1 cellular context compared by ENCODE assay signal in the genomic region with DNA sequence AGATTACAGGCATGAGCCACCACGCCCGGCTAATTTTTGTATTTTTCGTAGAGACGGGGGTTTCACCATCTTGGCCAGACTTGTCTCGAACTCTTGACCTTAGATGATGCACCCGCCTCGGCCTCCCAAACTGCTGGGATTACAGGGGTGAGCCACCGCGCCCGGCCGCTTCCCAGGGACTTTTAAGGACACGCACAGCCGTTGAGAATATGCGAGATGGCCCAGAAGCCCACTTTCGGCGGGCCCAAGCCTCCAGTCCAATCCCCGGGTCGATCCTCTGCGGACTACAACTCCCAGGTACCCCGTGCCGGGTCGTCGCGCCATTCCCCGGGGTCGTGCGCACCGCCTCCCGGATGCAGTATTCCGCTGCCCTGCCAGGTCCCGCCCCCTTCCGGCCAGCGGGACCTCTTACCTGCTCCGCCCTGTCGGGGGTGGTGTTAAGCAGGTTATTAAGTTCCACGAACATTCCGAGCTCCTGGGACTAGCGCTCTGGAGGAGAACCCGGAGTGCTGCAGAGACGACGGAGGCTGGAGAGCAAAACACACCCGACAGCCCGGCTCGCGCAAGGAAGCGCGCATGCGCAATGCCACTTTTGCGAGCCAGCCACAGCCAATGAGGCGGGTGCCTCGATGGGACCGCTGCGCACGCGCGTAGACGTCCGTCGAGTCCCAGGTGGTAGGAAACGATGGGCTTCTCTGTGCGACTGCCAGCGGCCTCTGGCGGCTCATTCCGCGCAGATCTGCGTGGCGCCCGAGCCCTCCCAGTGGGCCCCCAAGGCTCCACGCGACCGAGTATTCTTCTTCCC.
TF ChIP-seq lines count a peak whose summit lies in the region.

A gene with protein sequence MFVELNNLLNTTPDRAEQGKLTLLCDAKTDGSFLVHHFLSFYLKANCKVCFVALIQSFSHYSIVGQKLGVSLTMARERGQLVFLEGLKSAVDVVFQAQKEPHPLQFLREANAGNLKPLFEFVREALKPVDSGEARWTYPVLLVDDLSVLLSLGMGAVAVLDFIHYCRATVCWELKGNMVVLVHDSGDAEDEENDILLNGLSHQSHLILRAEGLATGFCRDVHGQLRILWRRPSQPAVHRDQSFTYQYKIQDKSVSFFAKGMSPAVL (minus strand): TSS at position 588 of the 805 bp plus-strand sequence. CDS start 122 bp downstream, at position 466.

TF ChIP-seq in HepG2, 621 proteins besides CTCF, POLR2A, EP300 and RAD21 (continued from another document and continues in another):
- TF ChIP-seq, protein P1, sequence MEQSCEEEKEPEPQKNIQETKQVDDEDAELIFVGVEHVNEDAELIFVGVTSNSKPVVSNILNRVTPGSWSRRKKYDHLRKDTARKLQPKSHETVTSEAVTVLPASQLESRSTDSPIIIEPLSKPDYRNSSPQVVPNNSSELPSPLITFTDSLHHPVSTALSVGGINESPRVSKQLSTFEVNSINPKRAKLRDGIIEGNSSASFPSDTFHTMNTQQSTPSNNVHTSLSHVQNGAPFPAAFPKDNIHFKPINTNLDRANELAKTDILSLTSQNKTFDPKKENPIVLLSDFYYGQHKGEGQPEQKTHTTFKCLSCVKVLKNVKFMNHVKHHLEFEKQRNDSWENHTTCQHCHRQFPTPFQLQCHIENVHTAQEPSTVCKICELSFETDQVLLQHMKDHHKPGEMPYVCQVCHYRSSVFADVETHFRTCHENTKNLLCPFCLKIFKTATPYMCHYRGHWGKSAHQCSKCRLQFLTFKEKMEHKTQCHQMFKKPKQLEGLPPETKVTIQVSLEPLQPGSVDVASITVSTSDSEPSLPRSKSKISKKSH (CRISPR knock-in tag; IDR thresholded peaks at IDR 0.05; ENCODE audit: borderline replicate concordance) = no peak
- TF ChIP-seq, protein P2, sequence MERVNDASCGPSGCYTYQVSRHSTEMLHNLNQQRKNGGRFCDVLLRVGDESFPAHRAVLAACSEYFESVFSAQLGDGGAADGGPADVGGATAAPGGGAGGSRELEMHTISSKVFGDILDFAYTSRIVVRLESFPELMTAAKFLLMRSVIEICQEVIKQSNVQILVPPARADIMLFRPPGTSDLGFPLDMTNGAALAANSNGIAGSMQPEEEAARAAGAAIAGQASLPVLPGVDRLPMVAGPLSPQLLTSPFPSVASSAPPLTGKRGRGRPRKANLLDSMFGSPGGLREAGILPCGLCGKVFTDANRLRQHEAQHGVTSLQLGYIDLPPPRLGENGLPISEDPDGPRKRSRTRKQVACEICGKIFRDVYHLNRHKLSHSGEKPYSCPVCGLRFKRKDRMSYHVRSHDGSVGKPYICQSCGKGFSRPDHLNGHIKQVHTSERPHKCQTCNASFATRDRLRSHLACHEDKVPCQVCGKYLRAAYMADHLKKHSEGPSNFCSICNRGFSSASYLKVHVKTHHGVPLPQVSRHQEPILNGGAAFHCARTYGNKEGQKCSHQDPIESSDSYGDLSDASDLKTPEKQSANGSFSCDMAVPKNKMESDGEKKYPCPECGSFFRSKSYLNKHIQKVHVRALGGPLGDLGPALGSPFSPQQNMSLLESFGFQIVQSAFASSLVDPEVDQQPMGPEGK (CRISPR knock-in tag; IDR thresholded peaks at IDR 0.05) = peak; percentile 45; the same call in 1 of the 2 replicates
- TF ChIP-seq, protein P3, sequence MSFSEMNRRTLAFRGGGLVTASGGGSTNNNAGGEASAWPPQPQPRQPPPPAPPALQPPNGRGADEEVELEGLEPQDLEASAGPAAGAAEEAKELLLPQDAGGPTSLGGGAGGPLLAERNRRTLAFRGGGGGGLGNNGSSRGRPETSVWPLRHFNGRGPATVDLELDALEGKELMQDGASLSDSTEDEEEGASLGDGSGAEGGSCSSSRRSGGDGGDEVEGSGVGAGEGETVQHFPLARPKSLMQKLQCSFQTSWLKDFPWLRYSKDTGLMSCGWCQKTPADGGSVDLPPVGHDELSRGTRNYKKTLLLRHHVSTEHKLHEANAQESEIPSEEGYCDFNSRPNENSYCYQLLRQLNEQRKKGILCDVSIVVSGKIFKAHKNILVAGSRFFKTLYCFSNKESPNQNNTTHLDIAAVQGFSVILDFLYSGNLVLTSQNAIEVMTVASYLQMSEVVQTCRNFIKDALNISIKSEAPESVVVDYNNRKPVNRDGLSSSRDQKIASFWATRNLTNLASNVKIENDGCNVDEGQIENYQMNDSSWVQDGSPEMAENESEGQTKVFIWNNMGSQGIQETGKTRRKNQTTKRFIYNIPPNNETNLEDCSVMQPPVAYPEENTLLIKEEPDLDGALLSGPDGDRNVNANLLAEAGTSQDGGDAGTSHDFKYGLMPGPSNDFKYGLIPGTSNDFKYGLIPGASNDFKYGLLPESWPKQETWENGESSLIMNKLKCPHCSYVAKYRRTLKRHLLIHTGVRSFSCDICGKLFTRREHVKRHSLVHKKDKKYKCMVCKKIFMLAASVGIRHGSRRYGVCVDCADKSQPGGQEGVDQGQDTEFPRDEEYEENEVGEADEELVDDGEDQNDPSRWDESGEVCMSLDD (CRISPR knock-in tag; IDR thresholded peaks at IDR 0.05; ENCODE audit: borderline replicate concordance) = no peak
- TF ChIP-seq ZNF770 (CRISPR knock-in tag; IDR thresholded peaks at IDR 0.05) (peak; percentile 37; the same call in 1 of the 2 replicates), NCOA1 (CRISPR knock-in tag; IDR thresholded peaks at IDR 0.05) (no peak), PPARG (CRISPR knock-in tag; conservative IDR thresholded peaks at IDR 0.05) (0 out of 2 replicates have a peak, but pooled peaks have one; percentile 50), SIX1 (CRISPR knock-in tag; IDR thresholded peaks at IDR 0.05; ENCODE audit: borderline replicate concordance) (no peak), MYPOP (CRISPR knock-in tag; IDR thresholded peaks at IDR 0.05) (0 out of 2 replicates have a peak, but pooled peaks have one; percentile 34), ZNF549 (CRISPR knock-in tag; IDR thresholded peaks at IDR 0.05) (no peak), RARG (CRISPR knock-in tag; IDR thresholded peaks at IDR 0.05; ENCODE audit: low read depth) (no peak), HHEX (CRISPR knock-in tag; IDR thresholded peaks at IDR 0.05) (no peak), NFYB (CRISPR knock-in tag; IDR thresholded peaks at IDR 0.05) (peak; percentile 76), ZNF431 (CRISPR knock-in tag; IDR thresholded peaks at IDR 0.05; ENCODE audit: borderline replicate concordance, low read depth) (peak; percentile 51; the same call in 1 of the 2 replicates), ZNF274 (CRISPR knock-in tag; IDR thresholded peaks at IDR 0.05) (peak; percentile 75; the same call in 1 of the 2 replicates), ZIK1 (CRISPR knock-in tag; IDR thresholded peaks at IDR 0.05; ENCODE audit: borderline replicate concordance, low read depth) (peak; percentile 77; the same call in 1 of the 2 replicates), ZKSCAN5 (CRISPR knock-in tag; IDR thresholded peaks at IDR 0.05) (no peak), SUZ12 (IDR thresholded peaks at IDR 0.05; ENCODE audit: low read depth, low read length) (peak; percentile 62; the same call in 1 of the 2 replicates), ZNF761 (CRISPR knock-in tag; conservative IDR thresholded peaks at IDR 0.05) (peak; percentile 75; the same call in 1 of the 2 replicates), NFYC (CRISPR knock-in tag; IDR thresholded peaks at IDR 0.05) (peak; percentile 76), ZFX (CRISPR knock-in tag; IDR thresholded peaks at IDR 0.05; ENCODE audit: low read depth) (peak; percentile 90), GATAD1 (CRISPR knock-in tag; IDR thresholded peaks at IDR 0.05) (peak; percentile 93), ARID3A (IDR thresholded peaks at IDR 0.05; ENCODE audit: low read depth, low read length) (no peak), MIER2 (CRISPR knock-in tag; IDR thresholded peaks at IDR 0.05) (no peak; the same call in 1 of the 2 replicates), HOXA5 (CRISPR knock-in tag; IDR thresholded peaks at IDR 0.05) (no peak), ZNF317 (CRISPR knock-in tag; IDR thresholded peaks at IDR 0.05) (peak; percentile 84), ZNF430 (CRISPR knock-in tag; IDR thresholded peaks at IDR 0.05) (0 out of 2 replicates have a peak, but pooled peaks have one; percentile 41), ETV5 (CRISPR knock-in tag; IDR thresholded peaks at IDR 0.05; ENCODE audit: borderline replicate concordance) (peak; percentile 86), KLF11 (CRISPR knock-in tag; IDR thresholded peaks at IDR 0.05) (peak; percentile 75; the same call in 1 of the 2 replicates), ESRRA (CRISPR knock-in tag; IDR thresholded peaks at IDR 0.05; ENCODE audit: low read depth) (no peak)
- TF ChIP-seq, protein P4, sequence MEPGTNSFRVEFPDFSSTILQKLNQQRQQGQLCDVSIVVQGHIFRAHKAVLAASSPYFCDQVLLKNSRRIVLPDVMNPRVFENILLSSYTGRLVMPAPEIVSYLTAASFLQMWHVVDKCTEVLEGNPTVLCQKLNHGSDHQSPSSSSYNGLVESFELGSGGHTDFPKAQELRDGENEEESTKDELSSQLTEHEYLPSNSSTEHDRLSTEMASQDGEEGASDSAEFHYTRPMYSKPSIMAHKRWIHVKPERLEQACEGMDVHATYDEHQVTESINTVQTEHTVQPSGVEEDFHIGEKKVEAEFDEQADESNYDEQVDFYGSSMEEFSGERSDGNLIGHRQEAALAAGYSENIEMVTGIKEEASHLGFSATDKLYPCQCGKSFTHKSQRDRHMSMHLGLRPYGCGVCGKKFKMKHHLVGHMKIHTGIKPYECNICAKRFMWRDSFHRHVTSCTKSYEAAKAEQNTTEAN (CRISPR knock-in tag; conservative IDR thresholded peaks at IDR 0.05) = peak; percentile 23; the same call in 1 of the 2 replicates
- TF ChIP-seq, protein P5, sequence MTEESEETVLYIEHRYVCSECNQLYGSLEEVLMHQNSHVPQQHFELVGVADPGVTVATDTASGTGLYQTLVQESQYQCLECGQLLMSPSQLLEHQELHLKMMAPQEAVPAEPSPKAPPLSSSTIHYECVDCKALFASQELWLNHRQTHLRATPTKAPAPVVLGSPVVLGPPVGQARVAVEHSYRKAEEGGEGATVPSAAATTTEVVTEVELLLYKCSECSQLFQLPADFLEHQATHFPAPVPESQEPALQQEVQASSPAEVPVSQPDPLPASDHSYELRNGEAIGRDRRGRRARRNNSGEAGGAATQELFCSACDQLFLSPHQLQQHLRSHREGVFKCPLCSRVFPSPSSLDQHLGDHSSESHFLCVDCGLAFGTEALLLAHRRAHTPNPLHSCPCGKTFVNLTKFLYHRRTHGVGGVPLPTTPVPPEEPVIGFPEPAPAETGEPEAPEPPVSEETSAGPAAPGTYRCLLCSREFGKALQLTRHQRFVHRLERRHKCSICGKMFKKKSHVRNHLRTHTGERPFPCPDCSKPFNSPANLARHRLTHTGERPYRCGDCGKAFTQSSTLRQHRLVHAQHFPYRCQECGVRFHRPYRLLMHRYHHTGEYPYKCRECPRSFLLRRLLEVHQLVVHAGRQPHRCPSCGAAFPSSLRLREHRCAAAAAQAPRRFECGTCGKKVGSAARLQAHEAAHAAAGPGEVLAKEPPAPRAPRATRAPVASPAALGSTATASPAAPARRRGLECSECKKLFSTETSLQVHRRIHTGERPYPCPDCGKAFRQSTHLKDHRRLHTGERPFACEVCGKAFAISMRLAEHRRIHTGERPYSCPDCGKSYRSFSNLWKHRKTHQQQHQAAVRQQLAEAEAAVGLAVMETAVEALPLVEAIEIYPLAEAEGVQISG (CRISPR knock-in tag; IDR thresholded peaks at IDR 0.05) = peak; percentile 89
- TF ChIP-seq, protein P6, sequence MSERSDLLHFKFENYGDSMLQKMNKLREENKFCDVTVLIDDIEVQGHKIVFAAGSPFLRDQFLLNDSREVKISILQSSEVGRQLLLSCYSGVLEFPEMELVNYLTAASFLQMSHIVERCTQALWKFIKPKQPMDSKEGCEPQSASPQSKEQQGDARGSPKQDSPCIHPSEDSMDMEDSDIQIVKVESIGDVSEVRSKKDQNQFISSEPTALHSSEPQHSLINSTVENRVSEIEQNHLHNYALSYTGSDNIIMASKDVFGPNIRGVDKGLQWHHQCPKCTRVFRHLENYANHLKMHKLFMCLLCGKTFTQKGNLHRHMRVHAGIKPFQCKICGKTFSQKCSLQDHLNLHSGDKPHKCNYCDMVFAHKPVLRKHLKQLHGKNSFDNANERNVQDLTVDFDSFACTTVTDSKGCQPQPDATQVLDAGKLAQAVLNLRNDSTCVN (CRISPR knock-in tag; IDR thresholded peaks at IDR 0.05; ENCODE audit: borderline replicate concordance) = no peak
- TF ChIP-seq, protein P7, sequence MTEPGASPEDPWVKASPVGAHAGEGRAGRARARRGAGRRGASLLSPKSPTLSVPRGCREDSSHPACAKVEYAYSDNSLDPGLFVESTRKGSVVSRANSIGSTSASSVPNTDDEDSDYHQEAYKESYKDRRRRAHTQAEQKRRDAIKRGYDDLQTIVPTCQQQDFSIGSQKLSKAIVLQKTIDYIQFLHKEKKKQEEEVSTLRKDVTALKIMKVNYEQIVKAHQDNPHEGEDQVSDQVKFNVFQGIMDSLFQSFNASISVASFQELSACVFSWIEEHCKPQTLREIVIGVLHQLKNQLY (CRISPR knock-in tag; IDR thresholded peaks at IDR 0.05) = peak; percentile 44; the same call in 1 of the 2 replicates
